5 cellular contexts compared by ENCODE assay signal in genomic region chr6:4451718-4452117, GRCh38.
"Had no signal": no experiment of that assay in that cellular context is flagged by ENCODE, and none has a peak within 500 bp of the region (broad histone marks: within the 10 kb centered on the region; RNA-seq: fewer than 3 reads in every experiment).

No MANE protein-coding gene starts in this region.

- DNase-seq: H9, HCEC 1CT, IMR-90, KBM-7 had no signal

- H3K4me1 Mint-ChIP-seq: GM23338, H9 had no signal

- H3K4me2 ChIP-seq: GM23338 had no signal

- H3K4me3 ChIP-seq: GM23338 had no signal

- H3K4me3 Mint-ChIP-seq: GM23338, H9 had no signal

- ATAC-seq: GM23338 had no signal

- H2AFZ ChIP-seq: GM23338 had no signal

- H3K27ac Mint-ChIP-seq: GM23338, H9 had no signal
